ENCODE assay signal across 9 cellular contexts in genomic region chr17:55513885-55514590, GRCh38. TPM values are rescaled to one million over a fixed set of nuclear protein-coding genes. Genes with fewer than 3 reads are reported as not detected.
DNase-seq lines count a peak whose midpoint lies in the region; ATAC-seq and TF ChIP-seq lines count a peak whose summit lies in the region.
"Had no signal": no experiment of that assay in that cellular context is flagged by ENCODE, and none has a peak within 500 bp of the region (broad histone marks: within the 10 kb centered on the region; RNA-seq: fewer than 3 reads in every experiment).

No MANE protein-coding gene starts in this region.

- H3K4me1 ChIP-seq in skeletal muscle satellite cell (ENCODE audit: control insufficient read depth, insufficient read depth, low read length), result no peaks in the 10 kb centered on the region

- H3K9ac ChIP-seq in skeletal muscle satellite cell (ENCODE audit: low read depth, low read length), result no peak overlapping the region

- H3K4me2 ChIP-seq in skeletal muscle satellite cell (ENCODE audit: low read length), result peak overlapping the region; percentile 54

- H3K4me3 ChIP-seq in skeletal muscle satellite cell (ENCODE audit: low read length), result no peak overlapping the region

- CTCF ChIA-PET in GM10248 (lab: Yijun Ruan, JAX), result interaction anchor here (0.7 to 2.9 kb wide), 55 partner anchors 10 to 524 kb away, joined by 3 to 23 read pairs (median 4); partner anchors contain the start of gene PCTP

- POLR2A ChIA-PET in GM10248 (lab: Yijun Ruan, JAX), result no interaction called here

- TF ChIP-seq CTCF in GM10248 (IDR thresholded peaks at IDR 0.05; ENCODE audit: control extremely low read depth, extremely low read depth, low read depth, missing control alignments), result peak; percentile 90

- H3K9me3 ChIP-seq in skeletal muscle satellite cell (replicated peaks; ENCODE audit: low read length), result no peaks in the 10 kb centered on the region

- ATAC-seq in HG02642 (IDR thresholded peaks at IDR 0.05; ENCODE audit: poor library complexity, unreplicated experiment), result peak; percentile 69
- no peak for ATAC-seq in GM21576 (IDR thresholded peaks at IDR 0.05; ENCODE audit: unreplicated experiment)

- H3K27me3 ChIP-seq in skeletal muscle satellite cell (ENCODE audit: control insufficient read depth, insufficient read depth, low read length), result peaks cover 52% of the 10 kb centered on the region

- DNase-seq in GM10248 (ENCODE audit: extremely low spot score) (peak; percentile 58), NCI-H1436 (lab: John Stamatoyannopoulos, UW) (peak; percentile 63), T-helper 2 cell (peak; percentile 14 to 64 (median 38)), amniotic stem cell (lab: John Stamatoyannopoulos, UW) (peak; percentile 39), hepatic stellate cell (ENCODE audit: low spot score) (peak; percentile 25)

- H3K36me3 ChIP-seq in skeletal muscle satellite cell (ENCODE audit: insufficient read depth, low read length), result no peaks in the 10 kb centered on the region

RNA-seq across cellular contexts. Expression of gene SMIM36, which starts 2.8 kb away (rescaled TPM):
- not detected in 2 replicates for total RNA-seq in skeletal muscle satellite cell (2012; rRNA removed)
- total RNA-seq: mononuclear cell had no signal
